1 cellular context compared by ENCODE assay signal in the genomic region with DNA sequence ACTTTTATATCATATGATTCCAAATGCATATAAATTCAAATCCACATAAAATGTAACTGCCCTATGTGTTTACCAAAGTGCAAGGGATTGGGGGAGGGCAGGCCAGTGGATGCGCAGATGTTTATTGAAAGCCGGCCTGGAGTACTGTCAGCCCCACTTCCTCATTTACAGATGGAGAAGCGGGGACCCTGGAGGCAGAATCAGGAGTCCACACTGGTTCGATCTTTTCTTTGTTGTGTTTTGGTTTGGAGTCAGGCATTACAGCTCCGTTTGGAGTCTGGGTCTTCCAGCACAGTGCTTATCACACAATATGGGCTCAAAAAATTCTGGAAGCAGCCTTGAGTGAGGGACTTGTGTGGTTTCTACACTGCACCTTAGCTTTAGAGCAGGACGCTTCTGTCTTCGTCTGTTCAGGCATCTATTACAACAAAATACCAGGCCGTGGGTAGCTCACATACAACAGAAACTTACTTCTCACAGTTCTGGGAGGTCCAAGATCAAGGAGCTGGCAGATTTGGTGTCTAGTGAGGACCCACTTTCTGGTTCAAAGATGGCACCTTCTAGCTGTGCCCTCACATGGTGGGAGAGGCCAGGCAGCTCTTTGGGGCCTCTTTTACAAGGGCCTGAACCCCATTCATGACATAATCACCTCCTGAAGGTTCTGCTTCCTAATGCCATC.
TF ChIP-seq lines count a peak whose summit lies in the region.

No MANE protein-coding gene starts in this region.

TF ChIP-seq in K562, 482 proteins besides CTCF, POLR2A, EP300 and RAD21 (continued from another document and continues in another):
- TF ChIP-seq, protein P1, sequence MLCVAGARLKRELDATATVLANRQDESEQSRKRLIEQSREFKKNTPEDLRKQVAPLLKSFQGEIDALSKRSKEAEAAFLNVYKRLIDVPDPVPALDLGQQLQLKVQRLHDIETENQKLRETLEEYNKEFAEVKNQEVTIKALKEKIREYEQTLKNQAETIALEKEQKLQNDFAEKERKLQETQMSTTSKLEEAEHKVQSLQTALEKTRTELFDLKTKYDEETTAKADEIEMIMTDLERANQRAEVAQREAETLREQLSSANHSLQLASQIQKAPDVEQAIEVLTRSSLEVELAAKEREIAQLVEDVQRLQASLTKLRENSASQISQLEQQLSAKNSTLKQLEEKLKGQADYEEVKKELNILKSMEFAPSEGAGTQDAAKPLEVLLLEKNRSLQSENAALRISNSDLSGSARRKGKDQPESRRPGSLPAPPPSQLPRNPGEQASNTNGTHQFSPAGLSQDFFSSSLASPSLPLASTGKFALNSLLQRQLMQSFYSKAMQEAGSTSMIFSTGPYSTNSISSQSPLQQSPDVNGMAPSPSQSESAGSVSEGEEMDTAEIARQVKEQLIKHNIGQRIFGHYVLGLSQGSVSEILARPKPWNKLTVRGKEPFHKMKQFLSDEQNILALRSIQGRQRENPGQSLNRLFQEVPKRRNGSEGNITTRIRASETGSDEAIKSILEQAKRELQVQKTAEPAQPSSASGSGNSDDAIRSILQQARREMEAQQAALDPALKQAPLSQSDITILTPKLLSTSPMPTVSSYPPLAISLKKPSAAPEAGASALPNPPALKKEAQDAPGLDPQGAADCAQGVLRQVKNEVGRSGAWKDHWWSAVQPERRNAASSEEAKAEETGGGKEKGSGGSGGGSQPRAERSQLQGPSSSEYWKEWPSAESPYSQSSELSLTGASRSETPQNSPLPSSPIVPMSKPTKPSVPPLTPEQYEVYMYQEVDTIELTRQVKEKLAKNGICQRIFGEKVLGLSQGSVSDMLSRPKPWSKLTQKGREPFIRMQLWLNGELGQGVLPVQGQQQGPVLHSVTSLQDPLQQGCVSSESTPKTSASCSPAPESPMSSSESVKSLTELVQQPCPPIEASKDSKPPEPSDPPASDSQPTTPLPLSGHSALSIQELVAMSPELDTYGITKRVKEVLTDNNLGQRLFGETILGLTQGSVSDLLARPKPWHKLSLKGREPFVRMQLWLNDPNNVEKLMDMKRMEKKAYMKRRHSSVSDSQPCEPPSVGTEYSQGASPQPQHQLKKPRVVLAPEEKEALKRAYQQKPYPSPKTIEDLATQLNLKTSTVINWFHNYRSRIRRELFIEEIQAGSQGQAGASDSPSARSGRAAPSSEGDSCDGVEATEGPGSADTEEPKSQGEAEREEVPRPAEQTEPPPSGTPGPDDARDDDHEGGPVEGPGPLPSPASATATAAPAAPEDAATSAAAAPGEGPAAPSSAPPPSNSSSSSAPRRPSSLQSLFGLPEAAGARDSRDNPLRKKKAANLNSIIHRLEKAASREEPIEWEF (CRISPR knock-in tag; IDR thresholded peaks at IDR 0.05), result 0 out of 2 replicates have a peak, but pooled peaks have one; percentile 27
- 0 out of 2 replicates have a peak, but pooled peaks have one; percentile 23 for TF ChIP-seq DPF2 (IDR thresholded peaks at IDR 0.05)
- TF ChIP-seq POLR3A (IDR thresholded peaks at IDR 0.05; ENCODE audit: borderline replicate concordance, extremely low read depth, insufficient read depth, insufficient read length), result no peak
- TF ChIP-seq CTBP1 (IDR thresholded peaks at IDR 0.05; ENCODE audit: borderline replicate concordance), result peak; percentile 68
- TF ChIP-seq NRF1 (conservative IDR thresholded peaks at IDR 0.05 in 1 of 2, IDR thresholded peaks at IDR 0.05 in 1 of 2), result peak; percentile 72 to 76
- TF ChIP-seq JUND (IDR thresholded peaks at IDR 0.05; ENCODE audit: borderline replicate concordance, low read depth, low read length), result no peak
- TF ChIP-seq JUND (tag; IDR thresholded peaks at IDR 0.05; ENCODE audit: borderline replicate concordance, low read depth, low read length), result peak; percentile 15; the same call in 2 of the 3 replicates
- peak; percentile 52; the same call in 1 of the 2 replicates for TF ChIP-seq KAT7 (CRISPR knock-in tag; IDR thresholded peaks at IDR 0.05; ENCODE audit: borderline replicate concordance)
- no peak for TF ChIP-seq ZNF124 (CRISPR knock-in tag; IDR thresholded peaks at IDR 0.05)
- peak; percentile 42 for TF ChIP-seq SMAD1 (IDR thresholded peaks at IDR 0.05; ENCODE audit: low read depth, low read length, partially characterized antibody)
- TF ChIP-seq NR2C1 (IDR thresholded peaks at IDR 0.05), result no peak
- TF ChIP-seq NR2C1 (tag; IDR thresholded peaks at IDR 0.05), result 0 out of 2 replicates have a peak, but pooled peaks have one; percentile 28
- no peak for TF ChIP-seq XRCC3 (IDR thresholded peaks at IDR 0.05)
- no peak for TF ChIP-seq MED1 (CRISPR knock-in tag; IDR thresholded peaks at IDR 0.05; ENCODE audit: borderline replicate concordance)
- TF ChIP-seq CBFA2T2 (conservative IDR thresholded peaks at IDR 0.05), result no peak
- TF ChIP-seq SMARCC2 (IDR thresholded peaks at IDR 0.05; ENCODE audit: low read depth), result peak; percentile 61; the same call in 1 of the 2 replicates
- TF ChIP-seq ZFPM2 (CRISPR knock-in tag; IDR thresholded peaks at IDR 0.05), result no peak
- TF ChIP-seq MYNN (IDR thresholded peaks at IDR 0.05), result no peak
- no peak for TF ChIP-seq MYNN (CRISPR knock-in tag; IDR thresholded peaks at IDR 0.05)
- peak; percentile 35; the same call in 1 of the 2 replicates for TF ChIP-seq JUN (IDR thresholded peaks at IDR 0.05; ENCODE audit: borderline replicate concordance, low read depth, low read length)
- no peak for TF ChIP-seq JUN (CRISPR knock-in tag; IDR thresholded peaks at IDR 0.05; ENCODE audit: borderline replicate concordance)
- TF ChIP-seq BRD4 (IDR thresholded peaks at IDR 0.05), result no peak
- TF ChIP-seq, protein P2, sequence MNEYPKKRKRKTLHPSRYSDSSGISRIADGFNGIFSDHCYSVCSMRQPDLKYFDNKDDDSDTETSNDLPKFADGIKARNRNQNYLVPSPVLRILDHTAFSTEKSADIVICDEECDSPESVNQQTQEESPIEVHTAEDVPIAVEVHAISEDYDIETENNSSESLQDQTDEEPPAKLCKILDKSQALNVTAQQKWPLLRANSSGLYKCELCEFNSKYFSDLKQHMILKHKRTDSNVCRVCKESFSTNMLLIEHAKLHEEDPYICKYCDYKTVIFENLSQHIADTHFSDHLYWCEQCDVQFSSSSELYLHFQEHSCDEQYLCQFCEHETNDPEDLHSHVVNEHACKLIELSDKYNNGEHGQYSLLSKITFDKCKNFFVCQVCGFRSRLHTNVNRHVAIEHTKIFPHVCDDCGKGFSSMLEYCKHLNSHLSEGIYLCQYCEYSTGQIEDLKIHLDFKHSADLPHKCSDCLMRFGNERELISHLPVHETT (CRISPR knock-in tag; conservative IDR thresholded peaks at IDR 0.05 in 1 of 2, IDR thresholded peaks at IDR 0.05 in 1 of 2), result peak in 1 of 2 experiments; percentile 68; a peak in 2 of 4 replicates
- no peak for TF ChIP-seq ZNF239 (CRISPR knock-in tag; IDR thresholded peaks at IDR 0.05)
- TF ChIP-seq TEAD4 (IDR thresholded peaks at IDR 0.05; ENCODE audit: low read length), result 0 out of 2 replicates have a peak, but pooled peaks have one; percentile 1
- TF ChIP-seq TEAD4 (CRISPR knock-in tag; IDR thresholded peaks at IDR 0.05; ENCODE audit: borderline replicate concordance), result no peak
- no peak for TF ChIP-seq E2F3 (CRISPR knock-in tag; IDR thresholded peaks at IDR 0.05)
- no peak for TF ChIP-seq PHF8 (IDR thresholded peaks at IDR 0.05; ENCODE audit: borderline replicate concordance, low read length)
- peak; percentile 47; the same call in 1 of the 2 replicates for TF ChIP-seq SMARCA4 (IDR thresholded peaks at IDR 0.05)
- peak; percentile 54 to 60; a peak in 2 of 4 replicates for TF ChIP-seq FOXK2 (conservative IDR thresholded peaks at IDR 0.05 in 1 of 2, IDR thresholded peaks at IDR 0.05 in 1 of 2; ENCODE audit: low read depth in 2 of 2)
- TF ChIP-seq ZNF197 (CRISPR knock-in tag; IDR thresholded peaks at IDR 0.05; ENCODE audit: low read depth), result 0 out of 2 replicates have a peak, but pooled peaks have one; percentile 59
- peak; percentile 68 for TF ChIP-seq CXXC5 (CRISPR knock-in tag; IDR thresholded peaks at IDR 0.05)
- TF ChIP-seq, protein P3, sequence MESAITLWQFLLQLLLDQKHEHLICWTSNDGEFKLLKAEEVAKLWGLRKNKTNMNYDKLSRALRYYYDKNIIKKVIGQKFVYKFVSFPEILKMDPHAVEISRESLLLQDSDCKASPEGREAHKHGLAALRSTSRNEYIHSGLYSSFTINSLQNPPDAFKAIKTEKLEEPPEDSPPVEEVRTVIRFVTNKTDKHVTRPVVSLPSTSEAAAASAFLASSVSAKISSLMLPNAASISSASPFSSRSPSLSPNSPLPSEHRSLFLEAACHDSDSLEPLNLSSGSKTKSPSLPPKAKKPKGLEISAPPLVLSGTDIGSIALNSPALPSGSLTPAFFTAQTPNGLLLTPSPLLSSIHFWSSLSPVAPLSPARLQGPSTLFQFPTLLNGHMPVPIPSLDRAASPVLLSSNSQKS (CRISPR knock-in tag; IDR thresholded peaks at IDR 0.05), result no peak
- no peak for TF ChIP-seq SNIP1 (IDR thresholded peaks at IDR 0.05; ENCODE audit: low read depth)
- TF ChIP-seq, protein P4, sequence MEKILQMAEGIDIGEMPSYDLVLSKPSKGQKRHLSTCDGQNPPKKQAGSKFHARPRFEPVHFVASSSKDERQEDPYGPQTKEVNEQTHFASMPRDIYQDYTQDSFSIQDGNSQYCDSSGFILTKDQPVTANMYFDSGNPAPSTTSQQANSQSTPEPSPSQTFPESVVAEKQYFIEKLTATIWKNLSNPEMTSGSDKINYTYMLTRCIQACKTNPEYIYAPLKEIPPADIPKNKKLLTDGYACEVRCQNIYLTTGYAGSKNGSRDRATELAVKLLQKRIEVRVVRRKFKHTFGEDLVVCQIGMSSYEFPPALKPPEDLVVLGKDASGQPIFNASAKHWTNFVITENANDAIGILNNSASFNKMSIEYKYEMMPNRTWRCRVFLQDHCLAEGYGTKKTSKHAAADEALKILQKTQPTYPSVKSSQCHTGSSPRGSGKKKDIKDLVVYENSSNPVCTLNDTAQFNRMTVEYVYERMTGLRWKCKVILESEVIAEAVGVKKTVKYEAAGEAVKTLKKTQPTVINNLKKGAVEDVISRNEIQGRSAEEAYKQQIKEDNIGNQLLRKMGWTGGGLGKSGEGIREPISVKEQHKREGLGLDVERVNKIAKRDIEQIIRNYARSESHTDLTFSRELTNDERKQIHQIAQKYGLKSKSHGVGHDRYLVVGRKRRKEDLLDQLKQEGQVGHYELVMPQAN (IDR thresholded peaks at IDR 0.05; ENCODE audit: borderline replicate concordance), result no peak
- TF ChIP-seq, protein P5, sequence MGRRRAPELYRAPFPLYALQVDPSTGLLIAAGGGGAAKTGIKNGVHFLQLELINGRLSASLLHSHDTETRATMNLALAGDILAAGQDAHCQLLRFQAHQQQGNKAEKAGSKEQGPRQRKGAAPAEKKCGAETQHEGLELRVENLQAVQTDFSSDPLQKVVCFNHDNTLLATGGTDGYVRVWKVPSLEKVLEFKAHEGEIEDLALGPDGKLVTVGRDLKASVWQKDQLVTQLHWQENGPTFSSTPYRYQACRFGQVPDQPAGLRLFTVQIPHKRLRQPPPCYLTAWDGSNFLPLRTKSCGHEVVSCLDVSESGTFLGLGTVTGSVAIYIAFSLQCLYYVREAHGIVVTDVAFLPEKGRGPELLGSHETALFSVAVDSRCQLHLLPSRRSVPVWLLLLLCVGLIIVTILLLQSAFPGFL (CRISPR knock-in tag; IDR thresholded peaks at IDR 0.05), result no peak
- TF ChIP-seq ZNF41 (CRISPR knock-in tag; conservative IDR thresholded peaks at IDR 0.05), result no peak
- TF ChIP-seq, protein P6, sequence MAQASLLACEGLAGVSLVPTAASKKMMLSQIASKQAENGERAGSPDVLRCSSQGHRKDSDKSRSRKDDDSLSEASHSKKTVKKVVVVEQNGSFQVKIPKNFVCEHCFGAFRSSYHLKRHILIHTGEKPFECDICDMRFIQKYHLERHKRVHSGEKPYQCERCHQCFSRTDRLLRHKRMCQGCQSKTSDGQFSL (CRISPR knock-in tag; IDR thresholded peaks at IDR 0.05), result 0 out of 2 replicates have a peak, but pooled peaks have one; percentile 29
- TF ChIP-seq, protein P6 (tag; IDR thresholded peaks at IDR 0.05), result 0 out of 4 replicates have a peak, but pooled peaks of 1 of the 2 experiments have one; percentile 42
- TF ChIP-seq SPI1 (IDR thresholded peaks at IDR 0.05; ENCODE audit: borderline replicate concordance, low read depth, low read length), result peak; percentile 100
- TF ChIP-seq, protein P7, sequence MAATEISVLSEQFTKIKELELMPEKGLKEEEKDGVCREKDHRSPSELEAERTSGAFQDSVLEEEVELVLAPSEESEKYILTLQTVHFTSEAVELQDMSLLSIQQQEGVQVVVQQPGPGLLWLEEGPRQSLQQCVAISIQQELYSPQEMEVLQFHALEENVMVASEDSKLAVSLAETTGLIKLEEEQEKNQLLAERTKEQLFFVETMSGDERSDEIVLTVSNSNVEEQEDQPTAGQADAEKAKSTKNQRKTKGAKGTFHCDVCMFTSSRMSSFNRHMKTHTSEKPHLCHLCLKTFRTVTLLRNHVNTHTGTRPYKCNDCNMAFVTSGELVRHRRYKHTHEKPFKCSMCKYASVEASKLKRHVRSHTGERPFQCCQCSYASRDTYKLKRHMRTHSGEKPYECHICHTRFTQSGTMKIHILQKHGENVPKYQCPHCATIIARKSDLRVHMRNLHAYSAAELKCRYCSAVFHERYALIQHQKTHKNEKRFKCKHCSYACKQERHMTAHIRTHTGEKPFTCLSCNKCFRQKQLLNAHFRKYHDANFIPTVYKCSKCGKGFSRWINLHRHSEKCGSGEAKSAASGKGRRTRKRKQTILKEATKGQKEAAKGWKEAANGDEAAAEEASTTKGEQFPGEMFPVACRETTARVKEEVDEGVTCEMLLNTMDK (IDR thresholded peaks at IDR 0.05; ENCODE audit: borderline replicate concordance, insufficient read depth, low read depth, low read length, poor library complexity, severe bottlenecking), result no peak
